8 cellular contexts compared by ENCODE assay signal in genomic region chr13:113584870-113585671, GRCh38. TPM values are rescaled to one million over a fixed set of nuclear protein-coding genes. Genes with fewer than 3 reads are reported as not detected.
DNase-seq lines count a peak whose midpoint lies in the region; ATAC-seq and TF ChIP-seq lines count a peak whose summit lies in the region.

No MANE protein-coding gene starts in this region.

- ATAC-seq in HG02938 (IDR thresholded peaks at IDR 0.05; ENCODE audit: unreplicated experiment) = peak; percentile 21
- ATAC-seq in thoracic aorta (ENCODE audit: insufficient number of reproducible peaks, low FRiP score, low read depth) = no peak

- peaks cover 7 to 9% of the 10 kb centered on the region in 2 donors for H3K4me1 ChIP-seq in thoracic aorta (ENCODE audit: control insufficient read depth in 1 of 2, low read depth in 2 of 2)

- no peak for TF ChIP-seq CTCF in RWPE1 (conservative IDR thresholded peaks at IDR 0.05; ENCODE audit: low read depth)
- no peak for TF ChIP-seq CTCF in dorsolateral prefrontal cortex (IDR thresholded peaks at IDR 0.05 in 54 of 56, conservative IDR thresholded peaks at IDR 0.05 in 2 of 56; ENCODE audit: low read depth in 1 of 56, partially characterized antibody in 56 of 56)
- no peak for TF ChIP-seq CTCF in thoracic aorta (IDR thresholded peaks at IDR 0.05)

- peak overlapping the region; percentile 86 for H3K27ac ChIP-seq in RWPE1
- H3K27ac ChIP-seq in dorsolateral prefrontal cortex = peak overlapping the region in 1 of 59 donors; percentile 18
- no peak overlapping the region for H3K27ac ChIP-seq in thoracic aorta

- POLR2A ChIA-PET in RWPE1 (lab: Yijun Ruan, JAX; ENCODE audit: low non-redundant PET) = no interaction called here

- H3K4me3 ChIP-seq in dorsolateral prefrontal cortex = peak overlapping the region; percentile 41 to 76 (median 61)
- peak overlapping the region; percentile 77 for H3K4me3 ChIP-seq in thoracic aorta

- no peaks in the 10 kb centered on the region for H3K27me3 ChIP-seq in dorsolateral prefrontal cortex
- no peaks in the 10 kb centered on the region for H3K27me3 ChIP-seq in thoracic aorta (replicated peaks; ENCODE audit: insufficient read depth)

- no peaks in the 10 kb centered on the region for H3K36me3 ChIP-seq in thoracic aorta

- no peaks in the 10 kb centered on the region for H3K9me3 ChIP-seq in thoracic aorta

- CTCF ChIA-PET in RWPE1 (lab: Yijun Ruan, JAX) = no interaction called here

- DNase-seq in activated CD8-positive, alpha-beta memory T cell treated with anti-CD3 and anti-CD28 coated beads for 24 hours = peak; percentile 70
- DNase-seq in activated CD8-positive, alpha-beta memory T cell treated with anti-CD3 and anti-CD28 coated beads, Interleukin-2, amount 50 U/mL, for 4 hours = no peak
- DNase-seq in RWPE1 (ENCODE audit: low spot score) (peak; percentile 34), dorsolateral prefrontal cortex (peak in 3 of 10 donors; percentile 23 to 43 (median 28)), mesenteric fat pad (ENCODE audit: low spot score) (peak; percentile 82), thoracic aorta (ENCODE audit: low spot score) (no peak), medulla oblongata (ENCODE audit: extremely low spot score) (no peak)

- intact Hi-C loops in dorsolateral prefrontal cortex (cut with DNase I) = loop anchor here in 1 of 2 donors (5.0 kb wide), 1 partner anchor 223 kb away; the partner anchor contains the start of gene GRTP1

RNA-seq across cellular contexts. Expression of gene TFDP1, which starts 0.5 kb away (rescaled TPM):
- total RNA-seq in dorsolateral prefrontal cortex (10 to 100 TPM; 21.2 to 60.2 (median 33.4) TPM), mesenteric fat pad (66.4 TPM), thoracic aorta (10 to 100 TPM; 39.3 to 49.3 TPM)

Comparison
In these comparisons a context has a peak if more than half of its experiments do, and no peak if none do; other contexts are left out.
1. DNase-seq: peak in activated CD8-positive, alpha-beta memory T cell treated with anti-CD3 and anti-CD28 coated beads for 24 hours (single experiment), RWPE1 (single experiment) and mesenteric fat pad (single experiment); none in activated CD8-positive, alpha-beta memory T cell treated with anti-CD3 and anti-CD28 coated beads, Interleukin-2, amount 50 U/mL, for 4 hours (single experiment), thoracic aorta (single experiment) and medulla oblongata (single experiment).